ENCODE assay signal across 1 cellular context in the genomic region with DNA sequence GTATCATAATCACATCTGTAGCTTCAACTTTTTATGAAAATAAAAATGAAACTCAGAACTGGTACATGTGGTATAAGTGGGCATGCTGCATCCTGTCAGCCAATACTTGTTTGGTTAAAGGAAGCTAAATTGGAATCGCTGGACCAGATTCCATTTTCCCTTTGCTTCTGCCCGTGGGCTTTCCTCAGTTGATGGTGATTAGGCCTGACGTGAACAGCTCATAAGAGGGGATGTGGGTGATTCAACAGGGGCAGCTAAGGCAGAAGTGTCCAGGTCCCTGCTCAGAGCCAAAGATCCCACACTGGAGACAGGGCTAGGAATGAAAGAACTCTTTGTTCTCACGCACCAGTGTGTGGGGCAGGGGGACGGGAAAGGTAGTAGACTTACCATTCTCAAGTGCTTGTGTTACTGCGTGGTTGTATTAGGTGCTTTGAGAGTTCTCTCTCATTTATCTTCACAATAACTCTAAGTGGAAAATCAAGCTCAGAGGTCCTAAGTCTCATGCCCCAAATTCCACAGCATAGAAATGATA.
TF ChIP-seq lines count a peak whose summit lies in the region.

No MANE protein-coding gene starts in this region.

TF ChIP-seq in GM12878, 131 proteins besides CTCF, POLR2A, EP300 and RAD21 (continued from another document):
- TF ChIP-seq EGR1 (IDR thresholded peaks at IDR 0.05; ENCODE audit: borderline replicate concordance in 1 of 2, low read depth in 2 of 2, low read length in 2 of 2), result no peak
- no peak for TF ChIP-seq NFYA (IDR thresholded peaks at IDR 0.05; ENCODE audit: borderline replicate concordance, low read depth, low read length)
- no peak for TF ChIP-seq DPF2 (IDR thresholded peaks at IDR 0.05)
- no peak for TF ChIP-seq TCF7 (IDR thresholded peaks at IDR 0.05; ENCODE audit: borderline replicate concordance)
- TF ChIP-seq, protein P1, sequence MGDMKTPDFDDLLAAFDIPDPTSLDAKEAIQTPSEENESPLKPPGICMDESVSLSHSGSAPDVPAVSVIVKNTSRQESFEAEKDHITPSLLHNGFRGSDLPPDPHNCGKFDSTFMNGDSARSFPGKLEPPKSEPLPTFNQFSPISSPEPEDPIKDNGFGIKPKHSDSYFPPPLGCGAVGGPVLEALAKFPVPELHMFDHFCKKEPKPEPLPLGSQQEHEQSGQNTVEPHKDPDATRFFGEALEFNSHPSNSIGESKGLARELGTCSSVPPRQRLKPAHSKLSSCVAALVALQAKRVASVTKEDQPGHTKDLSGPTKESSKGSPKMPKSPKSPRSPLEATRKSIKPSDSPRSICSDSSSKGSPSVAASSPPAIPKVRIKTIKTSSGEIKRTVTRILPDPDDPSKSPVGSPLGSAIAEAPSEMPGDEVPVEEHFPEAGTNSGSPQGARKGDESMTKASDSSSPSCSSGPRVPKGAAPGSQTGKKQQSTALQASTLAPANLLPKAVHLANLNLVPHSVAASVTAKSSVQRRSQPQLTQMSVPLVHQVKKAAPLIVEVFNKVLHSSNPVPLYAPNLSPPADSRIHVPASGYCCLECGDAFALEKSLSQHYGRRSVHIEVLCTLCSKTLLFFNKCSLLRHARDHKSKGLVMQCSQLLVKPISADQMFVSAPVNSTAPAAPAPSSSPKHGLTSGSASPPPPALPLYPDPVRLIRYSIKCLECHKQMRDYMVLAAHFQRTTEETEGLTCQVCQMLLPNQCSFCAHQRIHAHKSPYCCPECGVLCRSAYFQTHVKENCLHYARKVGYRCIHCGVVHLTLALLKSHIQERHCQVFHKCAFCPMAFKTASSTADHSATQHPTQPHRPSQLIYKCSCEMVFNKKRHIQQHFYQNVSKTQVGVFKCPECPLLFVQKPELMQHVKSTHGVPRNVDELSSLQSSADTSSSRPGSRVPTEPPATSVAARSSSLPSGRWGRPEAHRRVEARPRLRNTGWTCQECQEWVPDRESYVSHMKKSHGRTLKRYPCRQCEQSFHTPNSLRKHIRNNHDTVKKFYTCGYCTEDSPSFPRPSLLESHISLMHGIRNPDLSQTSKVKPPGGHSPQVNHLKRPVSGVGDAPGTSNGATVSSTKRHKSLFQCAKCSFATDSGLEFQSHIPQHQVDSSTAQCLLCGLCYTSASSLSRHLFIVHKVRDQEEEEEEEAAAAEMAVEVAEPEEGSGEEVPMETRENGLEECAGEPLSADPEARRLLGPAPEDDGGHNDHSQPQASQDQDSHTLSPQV (IDR thresholded peaks at IDR 0.05), result no peak
- TF ChIP-seq, protein P2, sequence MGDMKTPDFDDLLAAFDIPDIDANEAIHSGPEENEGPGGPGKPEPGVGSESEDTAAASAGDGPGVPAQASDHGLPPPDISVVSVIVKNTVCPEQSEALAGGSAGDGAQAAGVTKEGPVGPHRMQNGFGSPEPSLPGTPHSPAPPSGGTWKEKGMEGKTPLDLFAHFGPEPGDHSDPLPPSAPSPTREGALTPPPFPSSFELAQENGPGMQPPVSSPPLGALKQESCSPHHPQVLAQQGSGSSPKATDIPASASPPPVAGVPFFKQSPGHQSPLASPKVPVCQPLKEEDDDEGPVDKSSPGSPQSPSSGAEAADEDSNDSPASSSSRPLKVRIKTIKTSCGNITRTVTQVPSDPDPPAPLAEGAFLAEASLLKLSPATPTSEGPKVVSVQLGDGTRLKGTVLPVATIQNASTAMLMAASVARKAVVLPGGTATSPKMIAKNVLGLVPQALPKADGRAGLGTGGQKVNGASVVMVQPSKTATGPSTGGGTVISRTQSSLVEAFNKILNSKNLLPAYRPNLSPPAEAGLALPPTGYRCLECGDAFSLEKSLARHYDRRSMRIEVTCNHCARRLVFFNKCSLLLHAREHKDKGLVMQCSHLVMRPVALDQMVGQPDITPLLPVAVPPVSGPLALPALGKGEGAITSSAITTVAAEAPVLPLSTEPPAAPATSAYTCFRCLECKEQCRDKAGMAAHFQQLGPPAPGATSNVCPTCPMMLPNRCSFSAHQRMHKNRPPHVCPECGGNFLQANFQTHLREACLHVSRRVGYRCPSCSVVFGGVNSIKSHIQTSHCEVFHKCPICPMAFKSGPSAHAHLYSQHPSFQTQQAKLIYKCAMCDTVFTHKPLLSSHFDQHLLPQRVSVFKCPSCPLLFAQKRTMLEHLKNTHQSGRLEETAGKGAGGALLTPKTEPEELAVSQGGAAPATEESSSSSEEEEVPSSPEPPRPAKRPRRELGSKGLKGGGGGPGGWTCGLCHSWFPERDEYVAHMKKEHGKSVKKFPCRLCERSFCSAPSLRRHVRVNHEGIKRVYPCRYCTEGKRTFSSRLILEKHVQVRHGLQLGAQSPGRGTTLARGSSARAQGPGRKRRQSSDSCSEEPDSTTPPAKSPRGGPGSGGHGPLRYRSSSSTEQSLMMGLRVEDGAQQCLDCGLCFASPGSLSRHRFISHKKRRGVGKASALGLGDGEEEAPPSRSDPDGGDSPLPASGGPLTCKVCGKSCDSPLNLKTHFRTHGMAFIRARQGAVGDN (IDR thresholded peaks at IDR 0.05), result 0 out of 2 replicates have a peak, but pooled peaks have one; percentile 24
